Comparison of ENCODE assay signal across 1 cellular context in genomic region chr6:41589636-41590622, GRCh38.
TF ChIP-seq lines count a peak whose summit lies in the region.

No MANE protein-coding gene starts in this region.

TF ChIP-seq in HepG2, 621 proteins besides CTCF, POLR2A, EP300 and RAD21:
- TF ChIP-seq STAT5B (CRISPR knock-in tag; IDR thresholded peaks at IDR 0.05) (no peak), AGO2 (optimal IDR thresholded peaks at IDR 0.05; ENCODE audit: low read depth, low read length) (peak; percentile 95), ZNF570 (CRISPR knock-in tag; IDR thresholded peaks at IDR 0.05; ENCODE audit: borderline replicate concordance) (no peak), HIC2 (CRISPR knock-in tag; IDR thresholded peaks at IDR 0.05; ENCODE audit: low read depth) (no peak), POLR2G (IDR thresholded peaks at IDR 0.05; ENCODE audit: low read depth, low read length) (peak; percentile 32; the same call in 1 of the 2 replicates), ELK4 (CRISPR knock-in tag; IDR thresholded peaks at IDR 0.05; ENCODE audit: borderline replicate concordance) (no peak), ZNF678 (CRISPR knock-in tag; IDR thresholded peaks at IDR 0.05) (no peak), RBM22 (optimal IDR thresholded peaks at IDR 0.05; ENCODE audit: low read length) (peak; percentile 87), ZNF33B (CRISPR knock-in tag; IDR thresholded peaks at IDR 0.05) (no peak), RBFOX2 (IDR thresholded peaks at IDR 0.05; ENCODE audit: low read depth, low read length) (peak; percentile 50; the same call in 1 of the 2 replicates), RARG (CRISPR knock-in tag; IDR thresholded peaks at IDR 0.05; ENCODE audit: low read depth) (no peak), DRAP1 (CRISPR knock-in tag; IDR thresholded peaks at IDR 0.05) (no peak), FOXA1 (IDR thresholded peaks at IDR 0.05) (no peak), FOXA1 (CRISPR knock-in tag; IDR thresholded peaks at IDR 0.05) (no peak), JDP2 (CRISPR knock-in tag; IDR thresholded peaks at IDR 0.05; ENCODE audit: borderline replicate concordance) (no peak), YY1 (IDR thresholded peaks at IDR 0.05; ENCODE audit: insufficient read depth, insufficient replicate concordance, low read depth, low read length) (no peak), LBX2 (CRISPR knock-in tag; IDR thresholded peaks at IDR 0.05; ENCODE audit: borderline replicate concordance) (no peak), ZNF275 (CRISPR knock-in tag; IDR thresholded peaks at IDR 0.05; ENCODE audit: borderline replicate concordance) (no peak), SMAD3 (CRISPR knock-in tag; IDR thresholded peaks at IDR 0.05) (no peak), SALL2 (CRISPR knock-in tag; IDR thresholded peaks at IDR 0.05) (no peak), SKIL (CRISPR knock-in tag; IDR thresholded peaks at IDR 0.05; ENCODE audit: borderline replicate concordance) (no peak), THYN1 (CRISPR knock-in tag; IDR thresholded peaks at IDR 0.05; ENCODE audit: borderline replicate concordance, low read depth) (no peak), HOXA9 (CRISPR knock-in tag; IDR thresholded peaks at IDR 0.05; ENCODE audit: borderline replicate concordance) (no peak), TCF12 (IDR thresholded peaks at IDR 0.05) (no peak), TCF12 (CRISPR knock-in tag; IDR thresholded peaks at IDR 0.05) (no peak), MAFG (CRISPR knock-in tag; IDR thresholded peaks at IDR 0.05) (no peak)
TF ChIP-seq in HepG2: peak in this region for 4.
